ENCODE assay signal across 13 cellular contexts in genomic region chr12:639566-639965, GRCh38. TPM values are rescaled to one million over a fixed set of nuclear protein-coding genes. Genes with fewer than 3 reads are reported as not detected.
DNase-seq lines count a peak whose midpoint lies in the region; ATAC-seq, FAIRE-seq and TF ChIP-seq lines count a peak whose summit lies in the region.
"Had no signal": no experiment of that assay in that cellular context is flagged by ENCODE, and none has a peak within 500 bp of the region (broad histone marks: within the 10 kb centered on the region; RNA-seq: fewer than 3 reads in every experiment).

No MANE protein-coding gene starts in this region.

- H3K4me3 Mint-ChIP-seq in central memory CD8-positive, alpha-beta T cell, result no peak overlapping the region

- H3K4me3 ChIP-seq in psoas muscle (no peak overlapping the region), smooth muscle cell (no peak overlapping the region)
- H3K4me3 ChIP-seq: cardiac muscle cell had no signal

- no peaks in the 10 kb centered on the region for H3K27me3 ChIP-seq in psoas muscle (ENCODE audit: insufficient read depth in 3 of 3, low read length in 2 of 3)
- no peaks in the 10 kb centered on the region for H3K27me3 ChIP-seq in smooth muscle cell (ENCODE audit: low read depth)
- H3K27me3 ChIP-seq: cardiac muscle cell had no signal

- H3K27me3 Mint-ChIP-seq in central memory CD8-positive, alpha-beta T cell, result no peaks in the 10 kb centered on the region

- H3K4me2 ChIP-seq in smooth muscle cell, result no peak overlapping the region

- ATAC-seq in activated CD4-positive, CD25-positive, alpha-beta regulatory T cell treated with anti-CD3 and anti-CD28 coated beads, Interleukin-2, amount 50 U/mL, for 24 hours, result peak; percentile 70
- ATAC-seq in central memory CD8-positive, alpha-beta T cell (replicated peaks; ENCODE audit: extremely low read depth, poor library complexity, severe bottlenecking), result no peak
- ATAC-seq in psoas muscle, result peak; percentile 70 to 80 (median 77)

- peaks cover 5% of the 10 kb centered on the region for H3F3A ChIP-seq in smooth muscle cell (ENCODE audit: low read depth)

- in situ Hi-C loops in GM13976 (cut with MboI; ENCODE audit: low sequenced_read_pairs, unreplicated experiment), result no loop called here

- intact Hi-C loops in psoas muscle (cut with DNase I), result loop anchor here in 1 of 2 donors (5.0 kb wide), 2 partner anchors 62 to 578 kb away; no protein-coding TSS in a partner anchor

- H3K79me2 ChIP-seq in smooth muscle cell (ENCODE audit: low read depth), result no peaks in the 10 kb centered on the region

- H3K9me3 Mint-ChIP-seq in central memory CD8-positive, alpha-beta T cell, result no peaks in the 10 kb centered on the region

- H3K9me3 ChIP-seq in psoas muscle (no peaks in the 10 kb centered on the region), smooth muscle cell (replicated peaks; ENCODE audit: low read depth) (no peaks in the 10 kb centered on the region)

- DNase-seq in activated CD4-positive, CD25-positive, alpha-beta regulatory T cell (lab: John Stamatoyannopoulos, UW), result no peak
- DNase-seq in GM13976 (ENCODE audit: low spot score) (peak; percentile 63), psoas muscle (peak; percentile 21 to 63), smooth muscle cell (lab: John Stamatoyannopoulos, UW; ENCODE audit: unreplicated experiment) (no peak), D721Med (ENCODE audit: insufficient read length, low spot score) (no peak), germinal center (ENCODE audit: low spot score) (no peak)
- no peak for DNase-seq in central memory CD8-positive, alpha-beta T cell (ENCODE audit: low spot score in 2 of 2)
- DNase-seq: DND-41, NCI-H1436 had no signal

- peaks cover 12% of the 10 kb centered on the region for H3K36me3 Mint-ChIP-seq in central memory CD8-positive, alpha-beta T cell (ENCODE audit: insufficient read depth)

- no peak overlapping the region for H2AFZ ChIP-seq in smooth muscle cell (ENCODE audit: low read depth)

- H4K20me1 ChIP-seq in smooth muscle cell (ENCODE audit: low read depth), result no peaks in the 10 kb centered on the region

- no peak overlapping the region for H3K9ac ChIP-seq in smooth muscle cell (ENCODE audit: low read depth)

- H3K27ac Mint-ChIP-seq in central memory CD8-positive, alpha-beta T cell (ENCODE audit: low read depth), result peak overlapping the region; percentile 95

- no peak for FAIRE-seq in D721Med (lab: Jason Lieb, UNC)
- FAIRE-seq: islet of Langerhans had no signal

- H3K4me1 ChIP-seq in psoas muscle, result peaks cover 41% of the 10 kb centered on the region
- H3K4me1 ChIP-seq in smooth muscle cell (ENCODE audit: low read depth), result no peaks in the 10 kb centered on the region

- H3K36me3 ChIP-seq in psoas muscle (ENCODE audit: insufficient read depth in 1 of 2, low read depth in 1 of 2), result no peaks in the 10 kb centered on the region
- H3K36me3 ChIP-seq in smooth muscle cell (ENCODE audit: low read depth), result no peaks in the 10 kb centered on the region
- H3K36me3 ChIP-seq: cardiac muscle cell had no signal

- H3K4me1 Mint-ChIP-seq in central memory CD8-positive, alpha-beta T cell, result peaks cover 39% of the 10 kb centered on the region

- 41 to 74% (median 45%) methylated on average over 5 of the region's 5 CpGs for WGBS in psoas muscle, 3 donors
- 91% methylated on average over 5 of the region's 5 CpGs for WGBS in smooth muscle cell (ENCODE audit: low lambda C conversion rate)

- TF ChIP-seq CTCF in GM13976 (IDR thresholded peaks at IDR 0.05; ENCODE audit: borderline replicate concordance, control extremely low read depth, extremely low read depth, insufficient read depth, missing control alignments), result no peak
- no peak for TF ChIP-seq CTCF in psoas muscle (IDR thresholded peaks at IDR 0.05)
- TF ChIP-seq CTCF in smooth muscle cell (IDR thresholded peaks at IDR 0.05; ENCODE audit: borderline replicate concordance, insufficient read depth, poor library complexity, severe bottlenecking), result no peak
- TF ChIP-seq CTCF in D721Med (IDR thresholded peaks at IDR 0.05; ENCODE audit: insufficient read depth, missing control alignments), result no peak

- H3K27ac ChIP-seq in psoas muscle (peak overlapping the region; percentile 100), smooth muscle cell (ENCODE audit: low read depth) (no peak overlapping the region)
- H3K27ac ChIP-seq: 22Rv1, cardiac muscle cell had no signal

RNA-seq across cellular contexts. Expression of gene NINJ2, which starts 23.7 kb away (rescaled TPM):
- total RNA-seq in psoas muscle, result 10 to 100 TPM; 32.6 to 37.3 (median 33.0) TPM
- polyA plus RNA-seq in psoas muscle, result 10 to 100 TPM; 11.8 to 66.6 (median 49.1) TPM
- total RNA-seq in smooth muscle cell, result 0.45 and 12.1 TPM in 2 replicates
- polyA plus RNA-seq in smooth muscle cell, result 4.2 and 4.6 TPM in 2 replicates
- total RNA-seq: cardiac muscle cell had no signal

Comparison
In these comparisons a context has a peak if more than half of its experiments do, and no peak if none do; other contexts are left out.
1. DNase-seq: peak in GM13976 (single experiment) and psoas muscle (2 of 2); none in activated CD4-positive, CD25-positive, alpha-beta regulatory T cell (0 of 4), central memory CD8-positive, alpha-beta T cell (0 of 2), smooth muscle cell (single experiment), D721Med (single experiment) and germinal center (single experiment).